ENCODE assay signal across 10 cellular contexts in genomic region chr5:62791059-62791458, GRCh38.
DNase-seq lines count a peak whose midpoint lies in the region; ATAC-seq and TF ChIP-seq lines count a peak whose summit lies in the region.
"Had no signal": no experiment of that assay in that cellular context is flagged by ENCODE, and none has a peak within 500 bp of the region (broad histone marks: within the 10 kb centered on the region; RNA-seq: fewer than 3 reads in every experiment).

No MANE protein-coding gene starts in this region.

- H3K4me3 Mint-ChIP-seq in WTC11 = no peak overlapping the region
- H3K4me3 Mint-ChIP-seq: dendritic cell treated with granulocyte-macrophage colony-stimulating factor and Interleukin-4, amounts not matched to agents 40 ng/mL and 50 ng/mL, for 4 days had no signal

- ATAC-seq in WTC11 (0 out of 2 replicates have a peak, but pooled peaks have one; percentile 46), esophagus mucosa (no peak), GM21619 (IDR thresholded peaks at IDR 0.05; ENCODE audit: unreplicated experiment) (no peak)
- ATAC-seq: stimulated activated naive CD8-positive, alpha-beta T cell treated with anti-CD3 and anti-CD28 coated beads, Interleukin-15, Interleukin-2, amounts not matched to agents 100 U/mL and 50 U/mL, for 24 hours had no signal

- H3K4me1 Mint-ChIP-seq in WTC11 = no peaks in the 10 kb centered on the region

- H3K36me3 ChIP-seq in GM06990 (ENCODE audit: control insufficient read depth, insufficient read depth, low read length) = no peaks in the 10 kb centered on the region
- H3K36me3 ChIP-seq: SJSA1 had no signal

- CTCF ChIA-PET in WTC11 (lab: Charles Lee) = no interaction called here

- H3K27me3 Mint-ChIP-seq in WTC11 (ENCODE audit: low read depth) = no peaks in the 10 kb centered on the region

- peaks cover 10% of the 10 kb centered on the region for H3K36me3 Mint-ChIP-seq in WTC11

- in situ Hi-C loops in KBM-7 (cut with MboI; ENCODE audit: low pct_unique_long_range_greater_than_20kb, low sequenced_read_pairs) = no loop called here

- no peak for DNase-seq in GM06990 (ENCODE audit: extremely low read depth, insufficient read length)
- peak; percentile 15 for DNase-seq in KBM-7
- no peak for DNase-seq in WTC11 (ENCODE audit: low spot score)
- DNase-seq in lung microvascular endothelial cell (ENCODE audit: low read depth in 2 of 2) = peak; percentile 53 to 56
- DNase-seq in substantia nigra (lab: John Stamatoyannopoulos, UW) = no peak
- DNase-seq: stimulated activated naive CD8-positive, alpha-beta T cell treated with anti-CD3 and anti-CD28 coated beads, Interleukin-15, Interleukin-2, amounts not matched to agents 100 U/mL and 50 U/mL, for 24 hours had no signal

- H3K27ac ChIP-seq in substantia nigra (ENCODE audit: low read depth, low read length, poor library complexity, severe bottlenecking) = no peak overlapping the region
- H3K27ac ChIP-seq: SJSA1 had no signal

- POLR2A ChIA-PET in WTC11 (lab: Charles Lee) = no interaction called here

- H3K9me3 Mint-ChIP-seq in WTC11 = peaks cover 17% of the 10 kb centered on the region

- H3K4me3 ChIP-seq in GM06990 (replicated peaks; ENCODE audit: low read depth, low read length) = no peak overlapping the region
- H3K4me3 ChIP-seq: SJSA1 had no signal

- H3K27ac Mint-ChIP-seq in WTC11 = no peak overlapping the region
- H3K27ac Mint-ChIP-seq: dendritic cell treated with granulocyte-macrophage colony-stimulating factor and Interleukin-4, amounts not matched to agents 40 ng/mL and 50 ng/mL, for 4 days had no signal

- no peaks in the 10 kb centered on the region for H3K27me3 ChIP-seq in GM06990 (replicated peaks; ENCODE audit: control insufficient read depth, insufficient read depth, low read length)
- H3K27me3 ChIP-seq: SJSA1 had no signal

- TF ChIP-seq CTCF in GM06990 (IDR thresholded peaks at IDR 0.05; ENCODE audit: insufficient read depth, low read length, poor library complexity, severe bottlenecking) (peak; percentile 39), WTC11 (IDR thresholded peaks at IDR 0.05) (no peak)

TF ChIP-seq in WTC11, 78 proteins besides CTCF, POLR2A, EP300 and RAD21:
- no peak for TF ChIP-seq ZNF416 (CRISPR knock-in tag; IDR thresholded peaks at IDR 0.05)
- TF ChIP-seq PRDM15 (CRISPR knock-in tag; IDR thresholded peaks at IDR 0.05) = no peak
- no peak for TF ChIP-seq ATF2 (CRISPR knock-in tag; IDR thresholded peaks at IDR 0.05; ENCODE audit: borderline replicate concordance, low read depth)

Comparison
In these comparisons a context has a peak if more than half of its experiments do, and no peak if none do; other contexts are left out.
1. DNase-seq: peak in KBM-7 (single experiment) and lung microvascular endothelial cell (2 of 2); none in GM06990 (single experiment), WTC11 (single experiment) and substantia nigra (0 of 49).